In the genomic region with DNA sequence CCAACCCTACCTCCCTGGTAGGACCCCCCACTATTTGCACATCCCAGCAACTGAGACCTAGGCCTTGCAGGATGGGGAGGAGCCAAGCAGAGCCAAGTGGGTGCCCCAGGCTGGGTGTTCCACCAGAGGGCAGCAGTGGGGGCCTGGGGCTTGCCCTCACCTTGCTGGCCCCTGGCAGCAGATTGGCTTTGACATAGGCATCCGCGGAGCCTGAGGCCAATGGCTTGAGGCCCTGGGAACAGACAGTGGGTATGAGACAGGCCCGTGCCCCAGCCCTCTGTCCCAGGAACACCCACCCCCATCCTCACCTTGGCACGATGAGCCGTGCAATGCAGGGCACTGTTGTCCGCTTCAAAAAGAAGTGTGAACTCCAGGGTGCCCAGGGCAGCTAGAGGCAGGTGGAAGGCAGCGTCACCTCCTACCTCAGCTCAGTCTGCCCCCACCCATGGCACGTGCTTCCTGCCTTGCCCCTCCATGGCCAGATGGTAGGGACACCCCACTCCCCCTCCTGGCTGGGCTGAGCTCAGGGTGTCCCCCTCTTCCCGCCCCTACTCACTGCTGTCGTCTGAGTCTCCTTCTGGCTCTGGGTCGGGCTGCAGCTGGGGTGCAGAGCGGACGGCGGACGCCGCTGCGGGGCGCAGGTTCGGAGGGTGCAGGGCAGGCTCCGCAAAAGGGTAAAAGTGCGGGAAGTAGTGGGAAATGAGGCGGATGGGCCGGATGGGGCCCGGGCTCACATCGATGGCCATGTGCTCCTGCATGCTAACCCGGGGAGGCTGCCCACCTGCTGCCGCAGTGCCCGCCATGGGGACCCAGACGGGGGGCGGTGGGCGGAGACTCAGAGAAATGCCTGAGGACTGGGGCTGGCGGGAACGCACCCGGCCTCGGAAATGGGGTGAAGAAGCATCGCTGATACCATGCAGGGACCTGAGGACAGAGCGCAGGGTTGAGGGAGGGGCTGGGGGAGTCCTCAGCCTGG, we compare ENCODE assay signal across 8 cellular contexts. TPM values are rescaled to one million over a fixed set of nuclear protein-coding genes. Genes with fewer than 3 reads are reported as not detected.
DNase-seq lines count a peak whose midpoint lies in the region; ATAC-seq and TF ChIP-seq lines count a peak whose summit lies in the region.

No MANE protein-coding gene starts in this region.

- H3K27ac ChIP-seq in GM23338 (ENCODE audit: low read depth) = no peak overlapping the region
- H3K27ac ChIP-seq in RWPE1 = no peak overlapping the region
- H3K27ac ChIP-seq in thoracic aorta = no peak overlapping the region

- no peaks in the 10 kb centered on the region for H3K36me3 ChIP-seq in GM23338 (ENCODE audit: insufficient read depth)
- H3K36me3 ChIP-seq in thoracic aorta = peaks cover 6% of the 10 kb centered on the region

- H3K36me3 Mint-ChIP-seq in GM23338 (ENCODE audit: low read depth) = peaks cover 19% of the 10 kb centered on the region
- peaks cover 12% of the 10 kb centered on the region for H3K36me3 Mint-ChIP-seq in activated naive CD8-positive, alpha-beta T cell treated with anti-CD3 and anti-CD28 coated beads, Interleukin-2, amount 50 U/mL, for 24 hours (ENCODE audit: low read depth)

- H3K9me2 ChIP-seq in GM23338 (ENCODE audit: insufficient read depth) = no peaks in the 10 kb centered on the region

- 0 out of 2 replicates have a peak overlapping the region, but pooled peaks have one; percentile 28 for H2AFZ ChIP-seq in GM23338

- H3K4me2 ChIP-seq in GM23338 = peak overlapping the region; percentile 71

- CTCF ChIA-PET in RWPE1 (lab: Yijun Ruan, JAX) = interaction anchor here (0.6 to 1.7 kb wide), 5 partner anchors 13 to 148 kb away, joined by 3 to 15 read pairs (median 4); a partner anchor contains a TSS

- H3K27me3 Mint-ChIP-seq in GM23338 (ENCODE audit: insufficient read depth, low read depth, poor library complexity) = peaks cover 61% of the 10 kb centered on the region
- peaks cover 1% of the 10 kb centered on the region for H3K27me3 Mint-ChIP-seq in activated naive CD8-positive, alpha-beta T cell treated with anti-CD3 and anti-CD28 coated beads, Interleukin-2, amount 50 U/mL, for 24 hours

- no peaks in the 10 kb centered on the region for H4K20me1 ChIP-seq in GM23338 (replicated peaks; ENCODE audit: insufficient read depth)

- H3K4me3 Mint-ChIP-seq in GM23338 = peak overlapping the region; percentile 40; the same call in 2 of the 3 replicates
- peak overlapping the region; percentile 60 for H3K4me3 Mint-ChIP-seq in activated naive CD8-positive, alpha-beta T cell treated with anti-CD3 and anti-CD28 coated beads, Interleukin-2, amount 50 U/mL, for 24 hours

- H3K27me3 ChIP-seq in GM23338 (ENCODE audit: insufficient read depth) = peaks cover 52% of the 10 kb centered on the region
- H3K27me3 ChIP-seq in thoracic aorta (replicated peaks; ENCODE audit: insufficient read depth) = no peaks in the 10 kb centered on the region

- peak; percentile 75 for ATAC-seq in GM23338
- peak; percentile 49 for ATAC-seq in activated naive CD8-positive, alpha-beta T cell treated with anti-CD3 and anti-CD28 coated beads, Interleukin-2, amount 50 U/mL, for 24 hours
- ATAC-seq in left colon = peak; percentile 71
- no peak for ATAC-seq in thoracic aorta (ENCODE audit: insufficient number of reproducible peaks, low FRiP score, low read depth)
- no peak for ATAC-seq in HG02610 (IDR thresholded peaks at IDR 0.05; ENCODE audit: unreplicated experiment)

- intact Hi-C loops in left colon (cut with DNase I, micrococcal nuclease) = no loop called here

- H3K79me2 ChIP-seq in GM23338 (replicated peaks; ENCODE audit: insufficient read depth) = no peaks in the 10 kb centered on the region

- peaks cover 6% of the 10 kb centered on the region for H3K9me3 Mint-ChIP-seq in GM23338
- H3K9me3 Mint-ChIP-seq in activated naive CD8-positive, alpha-beta T cell treated with anti-CD3 and anti-CD28 coated beads, Interleukin-2, amount 50 U/mL, for 24 hours = no peaks in the 10 kb centered on the region

- H3K4me1 Mint-ChIP-seq in GM23338 = peaks cover 47% of the 10 kb centered on the region
- peaks cover 37% of the 10 kb centered on the region for H3K4me1 Mint-ChIP-seq in activated naive CD8-positive, alpha-beta T cell treated with anti-CD3 and anti-CD28 coated beads, Interleukin-2, amount 50 U/mL, for 24 hours

- H3K4me1 ChIP-seq in GM23338 (ENCODE audit: insufficient read depth) = peaks cover 35% of the 10 kb centered on the region
- H3K4me1 ChIP-seq in thoracic aorta (ENCODE audit: control insufficient read depth in 1 of 2, low read depth in 2 of 2) = peaks cover 3 to 14% of the 10 kb centered on the region in 2 donors

- no peak overlapping the region for H3K27ac Mint-ChIP-seq in GM23338
- peak overlapping the region; percentile 56 for H3K27ac Mint-ChIP-seq in activated naive CD8-positive, alpha-beta T cell treated with anti-CD3 and anti-CD28 coated beads, Interleukin-2, amount 50 U/mL, for 24 hours

- TF ChIP-seq CTCF in GM23338 (conservative IDR thresholded peaks at IDR 0.05; ENCODE audit: low read depth in 2 of 2) = peak; percentile 64 to 87
- peak; percentile 45 for TF ChIP-seq CTCF in RWPE1 (conservative IDR thresholded peaks at IDR 0.05; ENCODE audit: low read depth)
- TF ChIP-seq CTCF in thoracic aorta (IDR thresholded peaks at IDR 0.05) = peak; percentile 37

- DNase-seq in AG20443 (ENCODE audit: low spot score) = peak; percentile 53
- DNase-seq in GM23338 (ENCODE audit: low spot score) = peak; percentile 85
- DNase-seq in RWPE1 (ENCODE audit: low spot score) = peak; percentile 33
- peak; percentile 86 for DNase-seq in activated naive CD8-positive, alpha-beta T cell treated with anti-CD3 and anti-CD28 coated beads, Interleukin-2, amount 50 U/mL, for 24 hours
- peak; percentile 41 to 69 for DNase-seq in left colon
- no peak for DNase-seq in thoracic aorta (ENCODE audit: low spot score)
- DNase-seq in NCI-H774 (lab: John Stamatoyannopoulos, UW) = no peak

- peaks cover 8% of the 10 kb centered on the region; the same call in 1 of the 2 replicates for H3F3A ChIP-seq in GM23338 (replicated peaks; ENCODE audit: low read depth)

- no peaks in the 10 kb centered on the region for H3K9me3 ChIP-seq in thoracic aorta

- POLR2A ChIA-PET in RWPE1 (lab: Yijun Ruan, JAX; ENCODE audit: low non-redundant PET) = no interaction called here

- H3K4me3 ChIP-seq in GM23338 (peak overlapping the region; percentile 46), thoracic aorta (no peak overlapping the region)

TF ChIP-seq in GM23338, 12 proteins besides CTCF, POLR2A, EP300 and RAD21:
- 0 out of 2 replicates have a peak, but pooled peaks have one; percentile 23 for TF ChIP-seq CREB1 (CRISPR knock-in tag; IDR thresholded peaks at IDR 0.05; ENCODE audit: low read depth)
- TF ChIP-seq EZH2phosphoT487 (IDR thresholded peaks at IDR 0.05; ENCODE audit: unreplicated experiment) = no peak

RNA-seq across cellular contexts. Expression of a gene that starts 9.0 kb away (rescaled TPM):
- total RNA-seq in GM23338 (2014; rRNA removed; shearing (Covaris generic)) = 202 and 241 TPM in 2 replicates
- 98.6 and 104 TPM in 2 replicates for polyA plus RNA-seq in GM23338 (2016; fragmentation: Nextera tagmentation; extraction: Ambion mirVana)
- 100 to 1,000 TPM; 292 to 377 TPM for total RNA-seq in left colon
- 100 to 1,000 TPM; 240 to 252 TPM for total RNA-seq in thoracic aorta

RNA-seq across cellular contexts. Expression of a gene that starts 14.0 kb away (rescaled TPM):
- 5.0 and 6.6 TPM in 2 replicates for total RNA-seq in GM23338 (2014; rRNA removed; shearing (Covaris generic))
- 15.1 and 16.4 TPM in 2 replicates for polyA plus RNA-seq in GM23338 (2016; fragmentation: Nextera tagmentation; extraction: Ambion mirVana)
- total RNA-seq in left colon (10 to 100 TPM; 28.8 to 49.8 TPM), thoracic aorta (1 to 10 TPM; 5.7 to 6.1 TPM)

RNA-seq across cellular contexts. Expression of a gene that starts 23.8 kb away (rescaled TPM):
- 0.10 TPM in 1 of 2 replicates, not detected in the other for total RNA-seq in GM23338 (2014; rRNA removed; shearing (Covaris generic))
- not detected in 2 replicates for polyA plus RNA-seq in GM23338 (2016; fragmentation: Nextera tagmentation; extraction: Ambion mirVana)
- total RNA-seq in left colon (10 to 100 TPM; 12.9 to 27.1 TPM), thoracic aorta (not detected)

RNA-seq across cellular contexts. Expression of a gene that starts 32.1 kb away (rescaled TPM):
- total RNA-seq in GM23338 (2014; rRNA removed; shearing (Covaris generic)) = 1,021 and 1,776 TPM in 2 replicates
- 1,881 and 1,914 TPM in 2 replicates for polyA plus RNA-seq in GM23338 (2016; fragmentation: Nextera tagmentation; extraction: Ambion mirVana)
- 100 to 1,000 TPM; 323 to 390 TPM for total RNA-seq in left colon
- 100 to 1,000 TPM; 272 to 744 TPM for total RNA-seq in thoracic aorta

RNA-seq across cellular contexts. Expression of a gene that starts 34.8 kb away (rescaled TPM):
- total RNA-seq in GM23338 (2014; rRNA removed; shearing (Covaris generic)) = 0.31 and 0.87 TPM in 2 replicates
- polyA plus RNA-seq in GM23338 (2016; fragmentation: Nextera tagmentation; extraction: Ambion mirVana) = not detected in 2 replicates
- total RNA-seq in left colon = 10 to 100 TPM; 13.1 to 17.7 TPM
- total RNA-seq in thoracic aorta = not detected

Comparison
In these comparisons a context has a peak if more than half of its experiments do, and no peak if none do; other contexts are left out.
1. DNase-seq: peak in AG20443 (single experiment), GM23338 (single experiment), RWPE1 (single experiment), activated naive CD8-positive, alpha-beta T cell treated with anti-CD3 and anti-CD28 coated beads, Interleukin-2, amount 50 U/mL, for 24 hours (single experiment) and left colon (2 of 2); none in thoracic aorta (single experiment) and NCI-H774 (single experiment).
2. ATAC-seq: peak in GM23338 (single experiment), activated naive CD8-positive, alpha-beta T cell treated with anti-CD3 and anti-CD28 coated beads, Interleukin-2, amount 50 U/mL, for 24 hours (single experiment) and left colon (single experiment); none in thoracic aorta (single experiment) and HG02610 (single experiment).
3. RNA of a gene that starts 23.8 kb away (total RNA-seq): 12.9 to 27.1 TPM in left colon; 0.10 TPM in GM23338 and not detected in thoracic aorta; every median in the first group is over 10 times any median in the second.
4. Peak in every context shown above with its lines, with median percentiles within 50 percentile points of each other: CTCF ChIP-seq.